12 cellular contexts compared by ENCODE assay signal in the genomic region with DNA sequence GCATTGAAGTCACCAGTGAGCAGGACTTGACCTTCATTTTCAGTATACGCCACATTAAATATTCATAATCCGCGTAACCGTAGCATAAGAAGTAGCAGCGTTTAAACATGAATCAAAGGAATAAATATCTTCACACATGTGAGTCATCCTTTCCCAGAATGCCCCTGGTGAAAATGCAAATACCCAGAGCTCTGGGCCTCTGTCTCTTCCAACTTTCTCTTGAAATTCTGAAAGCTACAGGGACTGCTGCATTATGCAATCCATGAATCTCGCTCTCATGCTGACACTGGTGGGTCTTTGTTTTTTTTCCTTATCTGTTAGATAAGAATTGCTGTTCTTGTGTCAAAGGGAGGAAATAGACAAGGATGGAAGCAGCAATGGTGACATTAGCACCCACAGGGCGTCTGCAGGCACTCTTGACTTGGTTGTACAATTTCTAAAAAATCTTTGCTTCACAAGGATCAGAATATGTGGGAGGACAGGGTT.
DNase-seq lines count a peak whose midpoint lies in the region; ATAC-seq, FAIRE-seq and TF ChIP-seq lines count a peak whose summit lies in the region.
"Had no signal": no experiment of that assay in that cellular context is flagged by ENCODE, and none has a peak within 500 bp of the region (broad histone marks: within the 10 kb centered on the region; RNA-seq: fewer than 3 reads in every experiment).

No MANE protein-coding gene starts in this region.

- H3K4me1 ChIP-seq in SK-N-SH (ENCODE audit: control insufficient read depth in 1 of 2, insufficient read depth in 2 of 2, low read depth in 1 of 2, low read length in 1 of 2) (peaks cover 9 to 21% of the 10 kb centered on the region in 2 experiments; a peak in 3 of 4 replicates), liver (ENCODE audit: control insufficient read depth in 4 of 4, insufficient read depth in 4 of 4, low read length in 3 of 4) (peaks cover 4 to 59% (median 50%) of the 10 kb centered on the region in 4 donors), upper lobe of right lung (peaks cover 5% of the 10 kb centered on the region)

- CTCF ChIA-PET in SK-N-SH (lab: Yijun Ruan, JAX): interaction anchor here (1.0 to 8.3 kb wide), 6 partner anchors 73 to 510 kb away, joined by 4 to 140 read pairs (median 20); partner anchors contain the start of gene KCNMA1

- H2AFZ ChIP-seq in SK-N-SH (ENCODE audit: low read depth): no peak overlapping the region

- H3F3A ChIP-seq in SK-N-SH (replicated peaks; ENCODE audit: insufficient read depth): peaks cover 12% of the 10 kb centered on the region

- 90% methylated on average over 7 of the region's 7 CpGs for WGBS in SK-N-SH (ENCODE audit: low lambda C conversion rate)
- 28% methylated on average over 7 of the region's 7 CpGs for WGBS in liver

- H4K20me1 ChIP-seq in SK-N-SH (ENCODE audit: insufficient read depth): no peaks in the 10 kb centered on the region

- H3K9me3 ChIP-seq in SK-N-SH: no peaks in the 10 kb centered on the region
- H3K9me3 ChIP-seq in liver (ENCODE audit: control insufficient read depth in 4 of 4, low read length in 3 of 4): no peaks in the 10 kb centered on the region
- no peaks in the 10 kb centered on the region for H3K9me3 ChIP-seq in upper lobe of right lung

- TF ChIP-seq EP300 in SK-N-SH (IDR thresholded peaks at IDR 0.05; ENCODE audit: borderline replicate concordance in 1 of 2, low read depth in 1 of 2, low read length in 1 of 2): no peak

- H3K36me3 ChIP-seq in SK-N-SH (replicated peaks in 1 of 2; ENCODE audit: control insufficient read depth in 1 of 2, insufficient read depth in 2 of 2, low read length in 1 of 2) (peaks cover 7 to 16% of the 10 kb centered on the region in 2 experiments), bronchial epithelial cell (ENCODE audit: control insufficient read depth, insufficient read depth, low read length) (no peaks in the 10 kb centered on the region), liver (ENCODE audit: control insufficient read depth in 4 of 4, insufficient read depth in 3 of 4, low read depth in 1 of 4, low read length in 3 of 4) (no peaks in the 10 kb centered on the region), upper lobe of right lung (no peaks in the 10 kb centered on the region)

- no peaks in the 10 kb centered on the region for H3K79me2 ChIP-seq in SK-N-SH (ENCODE audit: insufficient read depth)

- TF ChIP-seq RAD21 in SK-N-SH (IDR thresholded peaks at IDR 0.05; ENCODE audit: low read length): no peak
- TF ChIP-seq RAD21 in liver (IDR thresholded peaks at IDR 0.05): peak; percentile 64 to 65

- no peak for FAIRE-seq in bronchial epithelial cell (lab: Jason Lieb, UNC)
- FAIRE-seq: endometrium had no signal

- no peaks in the 10 kb centered on the region for H3K9me2 ChIP-seq in SK-N-SH

- no peaks in the 10 kb centered on the region for H3K27me3 ChIP-seq in SK-N-SH (ENCODE audit: insufficient read depth)
- H3K27me3 ChIP-seq in bronchial epithelial cell (ENCODE audit: control insufficient read depth, insufficient read depth, low read length): no peaks in the 10 kb centered on the region
- no peaks in the 10 kb centered on the region for H3K27me3 ChIP-seq in liver (ENCODE audit: control insufficient read depth in 4 of 4, insufficient read depth in 4 of 4, low read length in 3 of 4)
- no peaks in the 10 kb centered on the region for H3K27me3 ChIP-seq in upper lobe of right lung

- no peak for ATAC-seq in SK-N-SH treated with all-trans-retinoic acid at 6 μM for 48 hours
- peak; percentile 30 for ATAC-seq in upper lobe of right lung
- no peak for ATAC-seq in HG02571 (IDR thresholded peaks at IDR 0.05; ENCODE audit: unreplicated experiment)
- ATAC-seq in HG02870 (IDR thresholded peaks at IDR 0.05; ENCODE audit: unreplicated experiment): no peak

- no peak for TF ChIP-seq CTCF in SK-N-SH (IDR thresholded peaks at IDR 0.05)
- no peak for TF ChIP-seq CTCF in bronchial epithelial cell (IDR thresholded peaks at IDR 0.05; ENCODE audit: insufficient read depth, low read length, severe bottlenecking)
- TF ChIP-seq CTCF in liver (IDR thresholded peaks at IDR 0.05; ENCODE audit: low read depth, low read length, missing input control): no peak
- no peak for TF ChIP-seq CTCF in upper lobe of right lung (IDR thresholded peaks at IDR 0.05)

- no peak overlapping the region for H3K4me3 ChIP-seq in SK-N-SH (ENCODE audit: low read depth in 2 of 2, low read length in 1 of 2)
- no peak overlapping the region for H3K4me3 ChIP-seq in bronchial epithelial cell (ENCODE audit: low read depth, low read length)
- H3K4me3 ChIP-seq in liver (ENCODE audit: low read depth in 1 of 3, low read length in 3 of 3): no peak overlapping the region
- no peak overlapping the region for H3K4me3 ChIP-seq in upper lobe of right lung

- H3K9ac ChIP-seq in SK-N-SH (no peak overlapping the region), liver (ENCODE audit: low read depth in 1 of 2, low read length in 2 of 2) (no peak overlapping the region)

- H3K4me2 ChIP-seq in SK-N-SH: no peak overlapping the region

- POLR2A ChIA-PET in SK-N-SH (lab: Yijun Ruan, JAX): no interaction called here

- intact Hi-C loops in upper lobe of right lung (cut with DNase I): no loop called here

- no peak for DNase-seq in SK-N-SH
- peak; percentile 73 for DNase-seq in bronchial epithelial cell (ENCODE audit: low read depth)
- no peak for DNase-seq in upper lobe of right lung
- DNase-seq in germinal center (ENCODE audit: low spot score): no peak
- DNase-seq: activated T-cell treated with anti-CD3 and anti-CD28 coated beads, Interleukin-2, amount 50 U/mL, for 1 hour; NCI-H2171; stimulated activated CD4-positive, alpha-beta T cell treated with anti-CD3 and anti-CD28 coated beads, Interleukin-2, amount 100 ng/mL, for 48 hours had no signal

- H3K27ac ChIP-seq in SK-N-SH (ENCODE audit: low read depth in 2 of 2, low read length in 1 of 2) (no peak overlapping the region; a peak in 1 of 4 replicates), liver (ENCODE audit: low read depth in 1 of 2, low read length in 2 of 2) (peak overlapping the region; percentile 26 to 51), upper lobe of right lung (no peak overlapping the region)

TF ChIP-seq in SK-N-SH, 30 proteins besides CTCF, POLR2A, EP300 and RAD21 (continues in another document):
- TF ChIP-seq TCF12 (IDR thresholded peaks at IDR 0.05): 0 out of 2 replicates have a peak, but pooled peaks have one; percentile 4
- TF ChIP-seq GATA2 (CRISPR knock-in tag; IDR thresholded peaks at IDR 0.05): 0 out of 2 replicates have a peak, but pooled peaks have one; percentile 17
- TF ChIP-seq MXI1 (IDR thresholded peaks at IDR 0.05; ENCODE audit: low read depth, low read length): no peak

TF ChIP-seq in SK-N-SH treated with all-trans-retinoic acid at 6 μM for 48 hours, 23 proteins besides CTCF, POLR2A, EP300 and RAD21 (continues in another document):
- TF ChIP-seq ARNTL (CRISPR knock-in tag; IDR thresholded peaks at IDR 0.05; ENCODE audit: borderline replicate concordance, low read depth): no peak
- TF ChIP-seq ZFP30 (CRISPR knock-in tag; IDR thresholded peaks at IDR 0.05): no peak
- TF ChIP-seq, protein P1, sequence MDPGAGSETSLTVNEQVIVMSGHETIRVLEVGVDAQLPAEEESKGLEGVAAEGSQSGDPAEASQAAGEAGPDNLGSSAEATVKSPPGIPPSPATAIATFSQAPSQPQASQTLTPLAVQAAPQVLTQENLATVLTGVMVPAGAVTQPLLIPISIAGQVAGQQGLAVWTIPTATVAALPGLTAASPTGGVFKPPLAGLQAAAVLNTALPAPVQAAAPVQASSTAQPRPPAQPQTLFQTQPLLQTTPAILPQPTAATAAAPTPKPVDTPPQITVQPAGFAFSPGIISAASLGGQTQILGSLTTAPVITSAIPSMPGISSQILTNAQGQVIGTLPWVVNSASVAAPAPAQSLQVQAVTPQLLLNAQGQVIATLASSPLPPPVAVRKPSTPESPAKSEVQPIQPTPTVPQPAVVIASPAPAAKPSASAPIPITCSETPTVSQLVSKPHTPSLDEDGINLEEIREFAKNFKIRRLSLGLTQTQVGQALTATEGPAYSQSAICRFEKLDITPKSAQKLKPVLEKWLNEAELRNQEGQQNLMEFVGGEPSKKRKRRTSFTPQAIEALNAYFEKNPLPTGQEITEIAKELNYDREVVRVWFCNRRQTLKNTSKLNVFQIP (CRISPR knock-in tag; IDR thresholded peaks at IDR 0.05; ENCODE audit: borderline replicate concordance, low read depth): no peak
- no peak for TF ChIP-seq BACH2 (CRISPR knock-in tag; IDR thresholded peaks at IDR 0.05; ENCODE audit: borderline replicate concordance)
- TF ChIP-seq ZFP3 (CRISPR knock-in tag; IDR thresholded peaks at IDR 0.05): no peak
- no peak for TF ChIP-seq ESRRG (CRISPR knock-in tag; IDR thresholded peaks at IDR 0.05)

TF ChIP-seq in liver, 16 proteins besides CTCF, POLR2A, EP300 and RAD21 (continues in another document):
- TF ChIP-seq FOXA2 (IDR thresholded peaks at IDR 0.05) (peak; percentile 72), TAF1 (conservative IDR thresholded peaks at IDR 0.05) (no peak), RXRA (IDR thresholded peaks at IDR 0.05) (peak; percentile 66 to 91), HNF4G (IDR thresholded peaks at IDR 0.05) (peak; percentile 26), NR2F2 (IDR thresholded peaks at IDR 0.05) (peak; percentile 24), SP1 (IDR thresholded peaks at IDR 0.05) (peak; percentile 71), YY1 (IDR thresholded peaks at IDR 0.05) (peak; percentile 73), GABPA (IDR thresholded peaks at IDR 0.05 in 1 of 2, conservative IDR thresholded peaks at IDR 0.05 in 1 of 2) (peak in 1 of 2 donors; percentile 31), JUND (IDR thresholded peaks at IDR 0.05) (peak; percentile 98 to 99)
- TF ChIP-seq, protein P2, sequence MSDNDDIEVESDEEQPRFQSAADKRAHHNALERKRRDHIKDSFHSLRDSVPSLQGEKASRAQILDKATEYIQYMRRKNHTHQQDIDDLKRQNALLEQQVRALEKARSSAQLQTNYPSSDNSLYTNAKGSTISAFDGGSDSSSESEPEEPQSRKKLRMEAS (IDR thresholded peaks at IDR 0.05): peak; percentile 88
- TF ChIP-seq, protein P3, sequence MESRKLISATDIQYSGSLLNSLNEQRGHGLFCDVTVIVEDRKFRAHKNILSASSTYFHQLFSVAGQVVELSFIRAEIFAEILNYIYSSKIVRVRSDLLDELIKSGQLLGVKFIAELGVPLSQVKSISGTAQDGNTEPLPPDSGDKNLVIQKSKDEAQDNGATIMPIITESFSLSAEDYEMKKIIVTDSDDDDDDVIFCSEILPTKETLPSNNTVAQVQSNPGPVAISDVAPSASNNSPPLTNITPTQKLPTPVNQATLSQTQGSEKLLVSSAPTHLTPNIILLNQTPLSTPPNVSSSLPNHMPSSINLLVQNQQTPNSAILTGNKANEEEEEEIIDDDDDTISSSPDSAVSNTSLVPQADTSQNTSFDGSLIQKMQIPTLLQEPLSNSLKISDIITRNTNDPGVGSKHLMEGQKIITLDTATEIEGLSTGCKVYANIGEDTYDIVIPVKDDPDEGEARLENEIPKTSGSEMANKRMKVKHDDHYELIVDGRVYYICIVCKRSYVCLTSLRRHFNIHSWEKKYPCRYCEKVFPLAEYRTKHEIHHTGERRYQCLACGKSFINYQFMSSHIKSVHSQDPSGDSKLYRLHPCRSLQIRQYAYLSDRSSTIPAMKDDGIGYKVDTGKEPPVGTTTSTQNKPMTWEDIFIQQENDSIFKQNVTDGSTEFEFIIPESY (IDR thresholded peaks at IDR 0.05): peak; percentile 86

Comparison
In these comparisons a context has a peak if more than half of its experiments do, and no peak if none do; other contexts are left out.
1. H3K27ac ChIP-seq: peak in liver (2 of 2); none in SK-N-SH (0 of 2) and upper lobe of right lung (single experiment).